Comparison of ENCODE assay signal across 34 cellular contexts in genomic region chr2:83273322-83273721, GRCh38.
"Had no signal": no experiment of that assay in that cellular context is flagged by ENCODE, and none has a peak within 500 bp of the region (broad histone marks: within the 10 kb centered on the region; RNA-seq: fewer than 3 reads in every experiment).

No MANE protein-coding gene starts in this region.

- DNase-seq: activated effector memory CD4-positive, alpha-beta T cell treated with anti-CD3 and anti-CD28 coated beads, Interleukin-2, amount 50 U/mL, for 16 hours; activated effector memory CD4-positive, alpha-beta T cell treated with Interleukin-2 at 50 U/mL for 16 hours; activated gamma-delta T cell; activated gamma-delta T cell treated with Interleukin-2 at 50 U/mL for 16 hours; activated naive CD4-positive, alpha-beta T cell; activated naive CD4-positive, alpha-beta T cell treated with anti-CD3 and anti-CD28 coated beads for 36 hours; activated naive CD4-positive, alpha-beta T cell treated with anti-CD3 and anti-CD28 coated beads, Interleukin-2, amount 10 ng/mL, durations not matched to agents 7 days and 5 days; activated naive CD4-positive, alpha-beta T cell treated with anti-CD3 and anti-CD28 coated beads, Interleukin-2, amount 50 U/mL, for 16 hours; activated naive CD4-positive, alpha-beta T cell treated with Interleukin-2 at 50 U/mL for 16 hours; activated naive CD8-positive, alpha-beta T cell treated with anti-CD3 and anti-CD28 coated beads for 36 hours; activated naive CD8-positive, alpha-beta T cell treated with anti-CD3 and anti-CD28 coated beads, Interleukin-2, amount 10 ng/mL, durations not matched to agents 7 days and 5 days; activated naive CD8-positive, alpha-beta T cell treated with anti-CD3 and anti-CD28 coated beads, Interleukin-2, amount 50 U/mL, for 24 hours; activated T-cell treated with anti-CD3 and anti-CD28 coated beads, Interleukin-2, amount 50 U/mL, for 1 hour; activated T-cell treated with anti-CD3 and anti-CD28 coated beads, Interleukin-2, amount 50 U/mL, for 24 hours; activated T-cell treated with anti-CD3 and anti-CD28 coated beads, Interleukin-2, amount 50 U/mL, for 4 hours; activated T-cell treated with anti-CD3 and anti-CD28 coated beads, Interleukin-2, amount 50 U/mL, for 48 hours; activated T-cell treated with anti-CD3 and anti-CD28 coated beads, Interleukin-2, amount 50 U/mL, for 72 hours; adrenal gland; amniotic stem cell; amygdala; anterior cingulate cortex; aorta; body of pancreas; brain microvascular endothelial cell; caudate nucleus; central memory CD4-positive, alpha-beta T cell; cerebellar nuclear complex had no signal

- H3K27ac ChIP-seq: adrenal gland, ascending aorta, body of pancreas, brain microvascular endothelial cell, breast epithelium, cardiac muscle cell had no signal

- H3K27me3 ChIP-seq: adrenal gland, ascending aorta, body of pancreas, brain microvascular endothelial cell, breast epithelium, cardiac muscle cell had no signal

- FAIRE-seq: astrocyte, bronchial epithelial cell had no signal

- H3K36me3 ChIP-seq: adrenal gland, ascending aorta, brain microvascular endothelial cell, breast epithelium, cardiac muscle cell had no signal

- H3K4me1 ChIP-seq: adrenal gland, ascending aorta, body of pancreas, breast epithelium had no signal

- H3K9me3 ChIP-seq: adrenal gland, ascending aorta, body of pancreas, breast epithelium had no signal

- ATAC-seq: activated naive CD4-positive, alpha-beta T cell treated with anti-CD3 and anti-CD28 coated beads, Interleukin-2, amount 50 U/mL, for 72 hours; activated naive CD8-positive, alpha-beta T cell treated with anti-CD3 and anti-CD28 coated beads, Interleukin-2, amount 50 U/mL, for 24 hours; activated T-cell treated with anti-CD3 and anti-CD28 coated beads, Interleukin-2, amount 50 U/mL, for 4 hours; activated T-cell treated with anti-CD3 and anti-CD28 coated beads, Interleukin-2, amount 50 U/mL, for 72 hours; activated T-helper 17 cell treated with anti-CD3 and anti-CD28 coated beads, Interleukin-2, amount 50 U/mL, for 72 hours; body of pancreas had no signal

- H3K4me3 ChIP-seq: adrenal gland, ascending aorta, body of pancreas, breast epithelium, cardiac muscle cell had no signal
